Comparison of ENCODE assay signal across 29 cellular contexts in the genomic region with DNA sequence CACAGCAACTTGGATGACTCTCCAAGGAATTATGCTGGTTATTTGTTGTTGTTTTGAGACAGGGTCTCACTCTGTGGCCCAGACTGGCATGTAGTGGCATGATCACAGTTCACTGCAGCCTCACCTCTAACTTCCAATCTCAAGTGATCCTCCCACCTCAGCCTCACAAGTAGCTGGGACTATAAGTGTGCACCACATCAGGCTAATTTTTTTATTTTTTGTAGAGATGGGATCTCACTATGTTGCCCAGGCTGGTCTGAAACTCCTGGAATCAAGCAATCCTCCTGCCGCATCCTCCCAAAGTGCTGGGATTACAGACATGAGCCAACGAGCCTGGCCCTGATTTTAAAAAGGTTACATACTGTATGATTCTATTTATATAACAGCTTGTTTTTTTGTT.
"Had no signal": no experiment of that assay in that cellular context is flagged by ENCODE, and none has a peak within 500 bp of the region (broad histone marks: within the 10 kb centered on the region; RNA-seq: fewer than 3 reads in every experiment).

No MANE protein-coding gene starts in this region.

- H3K4me3 ChIP-seq: neural progenitor cell, ovary, psoas muscle, skin epidermis, smooth muscle cell, spleen, suprapubic skin, testis, tibial artery, transverse colon, upper lobe of left lung, vagina had no signal

- H3K4me1 ChIP-seq: neural progenitor cell, parathyroid adenoma, psoas muscle, suprapubic skin, testis, tibial artery, transverse colon, upper lobe of left lung, vagina had no signal

- H3K4me2 ChIP-seq: neural progenitor cell, smooth muscle cell had no signal

- H2AFZ ChIP-seq: neural progenitor cell, parathyroid adenoma had no signal

- H3K9ac ChIP-seq: neural progenitor cell, parathyroid adenoma had no signal

- H3K27me3 ChIP-seq: neural progenitor cell, ovary, spleen, suprapubic skin, testis, tibial artery, transverse colon, upper lobe of left lung, vagina had no signal

- H3K79me2 ChIP-seq: parathyroid adenoma had no signal

- DNase-seq: natural killer cell; occipital lobe; ovary; posterior cingulate gyrus; psoas muscle; right cardiac atrium; stimulated activated CD4-positive, alpha-beta T cell treated with anti-CD3 and anti-CD28 coated beads, Interleukin-12 subunit alpha, Interleukin-12 subunit beta, amount 100 ng/mL, for 4 hours; stimulated activated CD4-positive, alpha-beta T cell treated with anti-CD3 and anti-CD28 coated beads, Interleukin-1b, Interleukin-23, amount 100 ng/mL, for 48 hours; stimulated activated CD4-positive, alpha-beta T cell treated with anti-CD3 and anti-CD28 coated beads, Interleukin-4, amount 100 ng/mL, for 1 hour; stimulated activated CD4-positive, alpha-beta T cell treated with anti-CD3 and anti-CD28 coated beads, Interleukin-4, amount 100 ng/mL, for 4 hours; stimulated activated CD8-positive, alpha-beta memory T cell treated with anti-CD3 and anti-CD28 coated beads, Interleukin-4, amount 100 ng/mL, for 48 hours; stimulated activated naive CD4-positive, alpha-beta T cell; stimulated activated naive CD8-positive, alpha-beta T cell treated with anti-CD3 and anti-CD28 coated beads, Interleukin-15, amount 100 ng/mL, for 72 hours; stimulated activated naive CD8-positive, alpha-beta T cell treated with anti-CD3 and anti-CD28 coated beads, Interleukin-15, Interleukin-2, amounts not matched to agents 100 U/mL and 50 U/mL, for 24 hours; substantia nigra; testis; tibial artery; transverse colon; upper lobe of left lung had no signal

- H3K27ac ChIP-seq: neural progenitor cell, ovary, parathyroid adenoma, psoas muscle, skin epidermis, spleen, suprapubic skin, testis, tibial artery, transverse colon, upper lobe of left lung, vagina had no signal

- H3K36me3 ChIP-seq: neural progenitor cell, ovary, spleen, suprapubic skin, transverse colon, upper lobe of left lung, vagina had no signal

- FAIRE-seq: urothelium cell line had no signal

- ATAC-seq: natural killer cell; psoas muscle; right cardiac atrium; sciatic nerve; stimulated activated memory B cell treated with anti-CD40 and anti-IgM and Interleukin-4, amounts not matched to agents 10 μg/mL and 1 μg/mL and 100 μg/mL, for 72 hours; stimulated activated naive CD8-positive, alpha-beta T cell treated with anti-CD3 and anti-CD28 coated beads, Interleukin-15, amount 100 ng/mL, for 72 hours; stimulated activated naive CD8-positive, alpha-beta T cell treated with anti-CD3 and anti-CD28 coated beads, Interleukin-15, Interleukin-2, amounts not matched to agents 100 U/mL and 50 U/mL, for 24 hours had no signal

- H3K9me3 ChIP-seq: ovary, psoas muscle, spleen, suprapubic skin, testis, tibial artery, transverse colon, upper lobe of left lung, vagina had no signal
